ENCODE assay signal across 1 cellular context in genomic region chr9:136492978-136493522, GRCh38.
TF ChIP-seq lines count a peak whose summit lies in the region.

No MANE protein-coding gene starts in this region.

TF ChIP-seq in H1, 55 proteins besides CTCF, POLR2A, EP300 and RAD21:
- TF ChIP-seq BCL11A (IDR thresholded peaks at IDR 0.05; ENCODE audit: low read depth in 2 of 2, low read length in 2 of 2), result no peak
- TF ChIP-seq SP4 (IDR thresholded peaks at IDR 0.05; ENCODE audit: low read length), result no peak
- no peak for TF ChIP-seq TCF12 (IDR thresholded peaks at IDR 0.05; ENCODE audit: low read depth, low read length)
